ENCODE assay signal across 11 cellular contexts in genomic region chr19:44755219-44755618, GRCh38. TPM values are rescaled to one million over a fixed set of nuclear protein-coding genes. Genes with fewer than 3 reads are reported as not detected.
DNase-seq lines count a peak whose midpoint lies in the region; ATAC-seq, FAIRE-seq and TF ChIP-seq lines count a peak whose summit lies in the region.
"Had no signal": no experiment of that assay in that cellular context is flagged by ENCODE, and none has a peak within 500 bp of the region (broad histone marks: within the 10 kb centered on the region; RNA-seq: fewer than 3 reads in every experiment).

No MANE protein-coding gene starts in this region.

- no peaks in the 10 kb centered on the region for H3K27me3 Mint-ChIP-seq in activated CD4-positive, alpha-beta T cell treated with anti-CD3 and anti-CD28 coated beads for 36 hours
- H3K27me3 Mint-ChIP-seq in activated CD8-positive, alpha-beta T cell treated with anti-CD3 and anti-CD28 coated beads for 36 hours = no peaks in the 10 kb centered on the region

- intact Hi-C loops in activated CD4-positive, alpha-beta T cell treated with anti-CD3 and anti-CD28 coated beads for 36 hours (cut with DNase I, micrococcal nuclease) = loop anchor here in 1 of 2 experiments (10.0 kb wide), 1 partner anchor 1850 kb away; the partner anchor contains the start of gene CALM3
- intact Hi-C loops in activated CD8-positive, alpha-beta T cell treated with anti-CD3 and anti-CD28 coated beads for 36 hours (cut with micrococcal nuclease) = no loop called here
- intact Hi-C loops in kidney (cut with DNase I) = no loop called here
- intact Hi-C loops in stomach (cut with DNase I; ENCODE audit: low total_unique reads) = no loop called here

- WGBS in stomach, 5 donors = 71 to 82% (median 79%) methylated on average over 3 to 4 of the region's 4 CpGs

- CTCF ChIA-PET in activated CD4-positive, alpha-beta T cell treated with anti-CD3 and anti-CD28 coated beads for 36 hours (lab: Charles Lee) = interaction anchor here (0.6 to 1.6 kb wide), 7 partner anchors 11 to 101 kb away, joined by 3 to 6 read pairs (median 5); no protein-coding TSS in a partner anchor
- CTCF ChIA-PET in activated CD8-positive, alpha-beta T cell treated with anti-CD3 and anti-CD28 coated beads for 36 hours (lab: Charles Lee) = interaction anchor here (0.9 to 1.4 kb wide), 3 partner anchors 15 to 31 kb away, joined by 3 to 11 read pairs (median 8); no protein-coding TSS in a partner anchor

- H3K27ac Mint-ChIP-seq in activated CD4-positive, alpha-beta T cell treated with anti-CD3 and anti-CD28 coated beads for 36 hours = peak overlapping the region; percentile 97
- peak overlapping the region; percentile 98 for H3K27ac Mint-ChIP-seq in activated CD8-positive, alpha-beta T cell treated with anti-CD3 and anti-CD28 coated beads for 36 hours

- TF ChIP-seq EP300 in stomach (IDR thresholded peaks at IDR 0.05) = no peak

- DNase-seq in activated CD4-positive, alpha-beta T cell treated with anti-CD3 and anti-CD28 coated beads for 36 hours = no peak
- no peak for DNase-seq in activated CD4-positive, alpha-beta T cell treated with anti-CD3 and anti-CD28 coated beads, Interleukin-2, amount 50 U/mL, for 48 hours
- DNase-seq in activated CD8-positive, alpha-beta T cell treated with anti-CD3 and anti-CD28 coated beads for 36 hours = no peak
- DNase-seq in kidney (peak; percentile 54), stomach (no peak)
- DNase-seq: activated CD4-positive, alpha-beta T cell treated with anti-CD3 and anti-CD28 coated beads for 48 hours; erythroblast; retina had no signal

- FAIRE-seq in kidney (lab: Jason Lieb, UNC) = no peak

- POLR2A ChIA-PET in activated CD4-positive, alpha-beta T cell treated with anti-CD3 and anti-CD28 coated beads for 36 hours (lab: Charles Lee) = no interaction called here
- POLR2A ChIA-PET in activated CD8-positive, alpha-beta T cell treated with anti-CD3 and anti-CD28 coated beads for 36 hours (lab: Charles Lee) = interaction anchor here (0.6 to 1.2 kb wide), 3 partner anchors 10 to 358 kb away, joined by 3 to 4 read pairs (median 3); no protein-coding TSS in a partner anchor

- H3K9me3 Mint-ChIP-seq in activated CD4-positive, alpha-beta T cell treated with anti-CD3 and anti-CD28 coated beads for 36 hours (ENCODE audit: low read depth) = no peaks in the 10 kb centered on the region
- H3K9me3 Mint-ChIP-seq in activated CD8-positive, alpha-beta T cell treated with anti-CD3 and anti-CD28 coated beads for 36 hours = no peaks in the 10 kb centered on the region

- H3K4me1 ChIP-seq in kidney (ENCODE audit: control insufficient read depth in 1 of 2, insufficient read depth in 1 of 2, low read depth in 1 of 2, low read length in 2 of 2) (peaks cover 21 to 50% of the 10 kb centered on the region in 2 donors), stomach (peaks cover 79 to 92% (median 85%) of the 10 kb centered on the region in 4 donors)

- no peak for ATAC-seq in activated CD4-positive, alpha-beta T cell treated with anti-CD3 and anti-CD28 coated beads for 36 hours
- no peak for ATAC-seq in activated CD8-positive, alpha-beta T cell treated with anti-CD3 and anti-CD28 coated beads for 36 hours
- ATAC-seq in HG03469 (IDR thresholded peaks at IDR 0.05; ENCODE audit: unreplicated experiment) (no peak), HG03159 (IDR thresholded peaks at IDR 0.05; ENCODE audit: unreplicated experiment) (no peak), GM18498 (IDR thresholded peaks at IDR 0.05; ENCODE audit: unreplicated experiment) (no peak)

- H3K4me3 ChIP-seq in kidney (ENCODE audit: low read length in 2 of 2) (peak overlapping the region in 1 of 2 donors; percentile 59), stomach (peak overlapping the region in 2 of 4 donors; percentile 56 to 75)

- no peak for TF ChIP-seq POLR2A in stomach (IDR thresholded peaks at IDR 0.05)

- no peaks in the 10 kb centered on the region for H3K27me3 ChIP-seq in stomach

- H3K27ac ChIP-seq in kidney (ENCODE audit: low read depth in 2 of 2, low read length in 2 of 2) = peak overlapping the region; percentile 89 to 93
- H3K27ac ChIP-seq in stomach = peak overlapping the region; percentile 94 to 99 (median 95)

- H3K4me1 Mint-ChIP-seq in activated CD4-positive, alpha-beta T cell treated with anti-CD3 and anti-CD28 coated beads for 36 hours = peaks cover 57% of the 10 kb centered on the region
- H3K4me1 Mint-ChIP-seq in activated CD8-positive, alpha-beta T cell treated with anti-CD3 and anti-CD28 coated beads for 36 hours (ENCODE audit: low read depth) = peaks cover 51% of the 10 kb centered on the region

- no peak for TF ChIP-seq CTCF in activated CD8-positive, alpha-beta T cell treated with anti-CD3 and anti-CD28 coated beads for 36 hours (IDR thresholded peaks at IDR 0.05)
- TF ChIP-seq CTCF in kidney (IDR thresholded peaks at IDR 0.05; ENCODE audit: borderline replicate concordance, extremely low read depth, insufficient read depth) = no peak
- TF ChIP-seq CTCF in stomach (IDR thresholded peaks at IDR 0.05) = no peak

- H3K36me3 ChIP-seq in kidney (ENCODE audit: control insufficient read depth in 1 of 2, insufficient read depth in 2 of 2, low read length in 2 of 2) = peaks cover 15 to 25% of the 10 kb centered on the region in 2 donors
- H3K36me3 ChIP-seq in stomach = peaks cover 23 to 80% (median 65%) of the 10 kb centered on the region in 4 donors

- H3K9me3 ChIP-seq in kidney (ENCODE audit: control insufficient read depth in 1 of 2, low read length in 2 of 2) (no peaks in the 10 kb centered on the region), stomach (no peaks in the 10 kb centered on the region)

- peaks cover 80% of the 10 kb centered on the region for H3K36me3 Mint-ChIP-seq in activated CD4-positive, alpha-beta T cell treated with anti-CD3 and anti-CD28 coated beads for 36 hours (ENCODE audit: low read depth)
- peaks cover 50% of the 10 kb centered on the region for H3K36me3 Mint-ChIP-seq in activated CD8-positive, alpha-beta T cell treated with anti-CD3 and anti-CD28 coated beads for 36 hours (ENCODE audit: low read depth)

- H3K9ac ChIP-seq in kidney (ENCODE audit: low read length in 2 of 2) = peak overlapping the region in 1 of 2 donors; percentile 71

- peak overlapping the region; percentile 94 for H3K4me3 Mint-ChIP-seq in activated CD4-positive, alpha-beta T cell treated with anti-CD3 and anti-CD28 coated beads for 36 hours
- H3K4me3 Mint-ChIP-seq in activated CD8-positive, alpha-beta T cell treated with anti-CD3 and anti-CD28 coated beads for 36 hours = peak overlapping the region; percentile 91

RNA-seq across cellular contexts. Expression of gene BCL3, which starts 6.7 kb away (rescaled TPM):
- 10 to 100 TPM; 56.2 to 81.5 TPM for total RNA-seq in activated CD4-positive, alpha-beta T cell treated with anti-CD3 and anti-CD28 coated beads for 36 hours
- total RNA-seq in activated CD8-positive, alpha-beta T cell treated with anti-CD3 and anti-CD28 coated beads for 36 hours = 10 to 100 TPM; 22.8 to 27.7 TPM
- total RNA-seq in kidney (86.8 TPM), stomach (100 to 1,000 TPM in 3 of 5 donors, 10 to 100 TPM in 1, 1 to 10 TPM in 1; 4.4 to 322 (median 139) TPM)
- polyA plus RNA-seq in kidney (ENCODE audit: insufficient read depth, low read depth, low replicate concordance) (23.2 TPM), stomach (10 to 100 TPM; 53.5 to 94.1 (median 65.5) TPM)

RNA-seq across cellular contexts. Expression of gene CBLC, which starts 22.5 kb away (rescaled TPM):
- total RNA-seq in activated CD4-positive, alpha-beta T cell treated with anti-CD3 and anti-CD28 coated beads for 36 hours = not detected
- total RNA-seq in activated CD8-positive, alpha-beta T cell treated with anti-CD3 and anti-CD28 coated beads for 36 hours = not detected
- total RNA-seq in kidney = 11.5 TPM
- polyA plus RNA-seq in kidney (ENCODE audit: insufficient read depth, low read depth, low replicate concordance) = 8.2 TPM
- 100 to 1,000 TPM in 1 of 5 donors, 10 to 100 TPM in 4; 13.2 to 178 (median 57.2) TPM for total RNA-seq in stomach
- 10 to 100 TPM; 23.3 to 50.9 (median 27.4) TPM for polyA plus RNA-seq in stomach

RNA-seq across cellular contexts. Expression of gene BCAM, which starts 53.7 kb away (rescaled TPM):
- total RNA-seq in activated CD4-positive, alpha-beta T cell treated with anti-CD3 and anti-CD28 coated beads for 36 hours = not detected
- not detected for total RNA-seq in activated CD8-positive, alpha-beta T cell treated with anti-CD3 and anti-CD28 coated beads for 36 hours
- total RNA-seq in kidney (748 TPM), stomach (100 to 1,000 TPM in 2 of 5 donors, 10 to 100 TPM in 3; 31.9 to 265 (median 76.8) TPM)
- polyA plus RNA-seq in kidney (ENCODE audit: insufficient read depth, low read depth, low replicate concordance) (671 TPM), stomach (10 to 100 TPM in 2 of 3 donors, 1 to 10 TPM in 1; 7.3 to 38.7 (median 20.5) TPM)

RNA-seq across cellular contexts. Expression of gene CEACAM16, which starts 56.3 kb away (rescaled TPM):
- not detected for total RNA-seq in activated CD4-positive, alpha-beta T cell treated with anti-CD3 and anti-CD28 coated beads for 36 hours
- total RNA-seq in activated CD8-positive, alpha-beta T cell treated with anti-CD3 and anti-CD28 coated beads for 36 hours = not detected
- not detected for total RNA-seq in kidney
- polyA plus RNA-seq in kidney (ENCODE audit: insufficient read depth, low read depth, low replicate concordance) = not detected
- not detected for total RNA-seq in stomach
- polyA plus RNA-seq in stomach = not detected

Comparison
In these comparisons a context has a peak if more than half of its experiments do, and no peak if none do; other contexts are left out.
1. RNA of gene CBLC, which starts 22.5 kb away (total RNA-seq): 13.2 to 178 TPM in stomach and 11.5 TPM in kidney (single experiment); not detected in activated CD4-positive, alpha-beta T cell treated with anti-CD3 and anti-CD28 coated beads for 36 hours and not detected in activated CD8-positive, alpha-beta T cell treated with anti-CD3 and anti-CD28 coated beads for 36 hours; every median in the first group is over 10 times any median in the second.
2. RNA of gene BCAM, which starts 53.7 kb away (total RNA-seq): 748 TPM in kidney (single experiment) and 31.9 to 265 TPM in stomach; not detected in activated CD4-positive, alpha-beta T cell treated with anti-CD3 and anti-CD28 coated beads for 36 hours and not detected in activated CD8-positive, alpha-beta T cell treated with anti-CD3 and anti-CD28 coated beads for 36 hours; every median in the first group is over 10 times any median in the second.